8 cellular contexts compared by ENCODE assay signal in the genomic region with DNA sequence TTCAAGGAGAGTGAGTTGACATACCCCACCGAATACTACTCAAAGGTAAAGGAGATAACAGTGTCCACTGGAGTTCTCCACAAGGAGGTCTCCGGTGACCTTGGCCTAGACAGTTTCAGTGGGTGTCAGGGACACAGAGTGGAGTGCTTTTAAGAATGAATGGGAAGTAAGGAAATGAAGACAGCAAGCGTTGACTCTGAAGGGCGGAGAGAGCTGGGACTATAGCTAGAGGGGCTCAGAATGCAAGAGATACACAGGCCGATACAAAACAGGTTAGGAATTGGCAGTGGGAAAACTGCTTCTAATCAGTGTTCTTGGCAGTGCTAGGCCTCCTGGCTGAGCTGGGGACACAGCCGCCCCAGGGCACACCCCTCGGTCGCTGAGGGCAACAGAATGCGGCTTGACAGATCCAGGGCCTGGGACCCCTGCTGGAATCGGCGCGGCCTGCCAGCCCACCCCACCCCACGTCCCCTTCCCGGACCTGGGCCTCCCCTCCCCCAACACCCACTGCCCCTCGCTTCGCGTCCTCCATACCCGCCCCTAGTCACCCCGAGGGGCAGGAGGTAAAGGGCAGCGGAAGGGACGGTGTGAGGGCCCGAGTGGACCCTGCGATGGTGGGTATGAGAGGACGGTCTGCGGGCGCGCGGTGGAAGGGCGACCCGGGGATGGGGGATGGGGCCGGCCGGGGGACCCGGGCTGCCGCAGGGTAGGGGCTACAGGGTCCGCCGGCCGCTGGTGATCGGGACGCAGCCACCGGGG. TPM values are rescaled to one million over a fixed set of nuclear protein-coding genes. Genes with fewer than 3 reads are reported as not detected.
DNase-seq lines count a peak whose midpoint lies in the region; ATAC-seq and TF ChIP-seq lines count a peak whose summit lies in the region.

No MANE protein-coding gene starts in this region.

- peaks cover 37% of the 10 kb centered on the region for H3K27me3 ChIP-seq in HL-60 (ENCODE audit: insufficient read depth, poor library complexity, severe bottlenecking)
- no peaks in the 10 kb centered on the region for H3K27me3 ChIP-seq in effector memory CD4-positive, alpha-beta T cell (replicated peaks; ENCODE audit: control insufficient read depth, insufficient read depth, low read length, poor library complexity, severe bottlenecking)

- peaks cover 0 to 2% of the 10 kb centered on the region in 2 donors for H3K36me3 Mint-ChIP-seq in naive B cell

- H3K4me3 Mint-ChIP-seq in naive B cell, result no peak overlapping the region

- peak overlapping the region; percentile 73 for H3K4me3 ChIP-seq in HL-60 (replicated peaks; ENCODE audit: insufficient read depth, low read length)
- peak overlapping the region; percentile 96 for H3K4me3 ChIP-seq in effector memory CD4-positive, alpha-beta T cell (ENCODE audit: insufficient read depth, low read depth, low read length, poor library complexity, severe bottlenecking)

- H3K9me3 Mint-ChIP-seq in naive B cell, result peaks cover 0 to 1% (median 0%) of the 10 kb centered on the region in 7 donors

- H3K27me3 Mint-ChIP-seq in naive B cell, result peaks cover 8 to 25% (median 22%) of the 10 kb centered on the region in 3 donors

- no peaks in the 10 kb centered on the region for H3K9me3 ChIP-seq in ES-I3 (ENCODE audit: control insufficient read depth, insufficient read depth, low read length)
- no peaks in the 10 kb centered on the region for H3K9me3 ChIP-seq in effector memory CD4-positive, alpha-beta T cell (ENCODE audit: control insufficient read depth, low read length)

- no peak overlapping the region for H3K27ac ChIP-seq in HL-60 (replicated peaks)
- H3K27ac ChIP-seq in effector memory CD4-positive, alpha-beta T cell (ENCODE audit: insufficient read depth, low read length, poor library complexity, severe bottlenecking), result peak overlapping the region; percentile 80

- ATAC-seq in naive B cell (ENCODE audit: low read depth in 2 of 2) (peak; percentile 12 to 15), GM21526 (IDR thresholded peaks at IDR 0.05; ENCODE audit: low FRiP score, unreplicated experiment) (no peak), HG02884 (IDR thresholded peaks at IDR 0.05; ENCODE audit: unreplicated experiment) (no peak)

- peak overlapping the region; percentile 93; the same call in 1 of the 2 replicates for H3K9ac ChIP-seq in ES-I3 (ENCODE audit: low read depth, low read length)

- H3K4me1 ChIP-seq in ES-I3 (ENCODE audit: insufficient read depth, low read length), result 0 out of 2 replicates have a peak, but pooled peaks cover 7% of the 10 kb centered on the region
- peaks cover 41% of the 10 kb centered on the region for H3K4me1 ChIP-seq in effector memory CD4-positive, alpha-beta T cell (ENCODE audit: control insufficient read depth, insufficient read depth, low read length, poor library complexity, severe bottlenecking)

- no peak for TF ChIP-seq CTCF in HL-60 (IDR thresholded peaks at IDR 0.05; ENCODE audit: insufficient read depth, low read length)

- peaks cover 0 to 10% (median 6%) of the 10 kb centered on the region in 3 donors for H3K4me1 Mint-ChIP-seq in naive B cell

- peak overlapping the region in 1 of 6 donors; percentile 16 for H3K27ac Mint-ChIP-seq in naive B cell

- DNase-seq in HL-60 (ENCODE audit: low read depth in 1 of 2, low spot score in 1 of 2) (no peak), naive B cell (no peak), NCI-H1930 (lab: John Stamatoyannopoulos, UW) (no peak), UCSD-AML1 (lab: John Stamatoyannopoulos, UW; ENCODE audit: unreplicated experiment) (no peak)
- no peak for DNase-seq in effector memory CD4-positive, alpha-beta T cell

- no peaks in the 10 kb centered on the region for H3K36me3 ChIP-seq in ES-I3 (ENCODE audit: insufficient read depth, low read length)
- no peaks in the 10 kb centered on the region for H3K36me3 ChIP-seq in effector memory CD4-positive, alpha-beta T cell (ENCODE audit: control insufficient read depth, insufficient read depth, low read length)

RNA-seq across cellular contexts. Expression of gene APBB1, which starts 0.5 kb away (rescaled TPM):
- 10 to 100 TPM in 5 of 6 donors, 1 to 10 TPM in 1; 9.4 to 40.0 (median 28.0) TPM for polyA plus RNA-seq in naive B cell (ENCODE audit: low read depth in 6 of 6)

RNA-seq across cellular contexts. Expression of gene HPX, which starts 22.4 kb away (rescaled TPM):
- polyA plus RNA-seq in naive B cell (ENCODE audit: low read depth in 6 of 6), result under 1 TPM in 2 of 6 donors, not detected in 4; 0.19 to 0.95 TPM

RNA-seq across cellular contexts. Expression of gene SMPD1, which starts 28.1 kb away (rescaled TPM):
- 10 to 100 TPM in 3 of 6 donors, 1 to 10 TPM in 3; 6.9 to 14.2 (median 9.9) TPM for polyA plus RNA-seq in naive B cell (ENCODE audit: low read depth in 6 of 6)

RNA-seq across cellular contexts. Expression of gene TRIM3, which starts 55.4 kb away (rescaled TPM):
- 1 to 10 TPM in 4 of 6 donors, under 1 TPM in 2; 0.88 to 2.7 (median 1.8) TPM for polyA plus RNA-seq in naive B cell (ENCODE audit: low read depth in 6 of 6)

Comparison
In these comparisons a context has a peak if more than half of its experiments do, and no peak if none do; other contexts are left out.
1. ATAC-seq: peak in naive B cell (2 of 2); none in GM21526 (single experiment) and HG02884 (single experiment).